In genomic region chr22:42062506-42063190, GRCh38 we compare ENCODE assay signal across 31 cellular contexts. TPM values are rescaled to one million over a fixed set of nuclear protein-coding genes. Genes with fewer than 3 reads are reported as not detected.
DNase-seq lines count a peak whose midpoint lies in the region; ATAC-seq, FAIRE-seq and TF ChIP-seq lines count a peak whose summit lies in the region.
"Had no signal": no experiment of that assay in that cellular context is flagged by ENCODE, and none has a peak within 500 bp of the region (broad histone marks: within the 10 kb centered on the region; RNA-seq: fewer than 3 reads in every experiment).

No MANE protein-coding gene starts in this region.

- POLR2A ChIA-PET in WTC11 (lab: Charles Lee): no interaction called here

- H3K27me3 Mint-ChIP-seq in WTC11 (ENCODE audit: low read depth) (0 out of 2 replicates have a peak, but pooled peaks cover 4% of the 10 kb centered on the region), osteocyte (ENCODE audit: unreplicated experiment) (no peaks in the 10 kb centered on the region)
- no peaks in the 10 kb centered on the region for H3K27me3 Mint-ChIP-seq in activated naive CD4-positive, alpha-beta T cell treated with anti-CD3 and anti-CD28 coated beads for 36 hours (ENCODE audit: low read depth)

- H3K4me1 ChIP-seq in kidney (ENCODE audit: control insufficient read depth in 1 of 2, insufficient read depth in 1 of 2, low read depth in 1 of 2, low read length in 2 of 2): peaks cover 4 to 6% of the 10 kb centered on the region in 2 donors
- H3K4me1 ChIP-seq: A549, Caco-2, SJCRH30 had no signal

- DNase-seq in D341Med (ENCODE audit: low spot score) (peak; percentile 12), WTC11 (ENCODE audit: low spot score) (no peak), kidney (peak; percentile 19), osteocyte (ENCODE audit: extremely low spot score, unreplicated experiment) (peak; percentile 63), T-helper 2 cell (no peak)
- DNase-seq in activated naive CD4-positive, alpha-beta T cell treated with anti-CD3 and anti-CD28 coated beads for 36 hours: no peak
- DNase-seq: Caco-2, DMS 273 treated with DMSO at 0.1 percent for 48 hours, DMS79, EL, GDM1, NCI-H1105 treated with DMSO at 0.1 percent for 48 hours, NCI-H146, NCI-H1930, NCI-H2107, NCI-H524, NCI-H748 treated with DMSO at 0.1 percent for 48 hours, PC-9, SJCRH30 had no signal

- no peak for ATAC-seq in WTC11
- no peak for ATAC-seq in HG03442 (IDR thresholded peaks at IDR 0.05; ENCODE audit: unreplicated experiment)
- ATAC-seq in HG03108 (IDR thresholded peaks at IDR 0.05; ENCODE audit: unreplicated experiment): no peak
- ATAC-seq: A549; CD8-positive, alpha-beta T cell; HepG2; Right ventricle myocardium inferior; SK-N-SH treated with all-trans-retinoic acid at 6 μM for 48 hours had no signal

- H3K4me3 ChIP-seq in kidney (ENCODE audit: low read length in 2 of 2): no peak overlapping the region
- H3K4me3 ChIP-seq: A549, PC-9, SJCRH30 had no signal

- peaks cover 66% of the 10 kb centered on the region for H3K36me3 Mint-ChIP-seq in WTC11
- H3K36me3 Mint-ChIP-seq in osteocyte (ENCODE audit: unreplicated experiment): peaks cover 18% of the 10 kb centered on the region
- H3K36me3 Mint-ChIP-seq in activated naive CD4-positive, alpha-beta T cell treated with anti-CD3 and anti-CD28 coated beads for 36 hours (ENCODE audit: low read depth): peaks cover 54% of the 10 kb centered on the region

- H3K9me3 Mint-ChIP-seq in WTC11: peaks cover 14% of the 10 kb centered on the region
- H3K9me3 Mint-ChIP-seq in osteocyte (ENCODE audit: unreplicated experiment): peaks cover 7% of the 10 kb centered on the region
- H3K9me3 Mint-ChIP-seq in activated naive CD4-positive, alpha-beta T cell treated with anti-CD3 and anti-CD28 coated beads for 36 hours: peaks cover 4% of the 10 kb centered on the region
- H3K9me3 Mint-ChIP-seq: CD8-positive, alpha-beta T cell had no signal

- CTCF ChIA-PET in WTC11 (lab: Charles Lee): interaction anchor here (1.2 kb wide), 1 partner anchor 29 kb away, joined by 4 read pairs; no protein-coding TSS in a partner anchor
- CTCF ChIA-PET in activated naive CD4-positive, alpha-beta T cell treated with anti-CD3 and anti-CD28 coated beads for 36 hours (lab: Charles Lee): no interaction called here

- TF ChIP-seq CTCF in WTC11 (IDR thresholded peaks at IDR 0.05) (no peak), kidney (IDR thresholded peaks at IDR 0.05; ENCODE audit: borderline replicate concordance, extremely low read depth, insufficient read depth) (no peak), osteocyte (IDR thresholded peaks at IDR 0.05) (no peak)

- H3K4me1 Mint-ChIP-seq in WTC11 (peaks cover 21% of the 10 kb centered on the region), osteocyte (ENCODE audit: unreplicated experiment) (no peaks in the 10 kb centered on the region)
- no peaks in the 10 kb centered on the region for H3K4me1 Mint-ChIP-seq in activated naive CD4-positive, alpha-beta T cell treated with anti-CD3 and anti-CD28 coated beads for 36 hours (ENCODE audit: low read depth)

- no peak for FAIRE-seq in kidney (lab: Jason Lieb, UNC)
- FAIRE-seq: A549, GM12891, HepG2 had no signal

- H3K9me3 ChIP-seq in kidney (ENCODE audit: control insufficient read depth in 1 of 2, low read length in 2 of 2): no peaks in the 10 kb centered on the region
- H3K9me3 ChIP-seq: Caco-2, SJCRH30 had no signal

- no peak overlapping the region for H3K9ac ChIP-seq in kidney (ENCODE audit: low read length in 2 of 2)

- intact Hi-C loops in kidney (cut with DNase I): no loop called here
- intact Hi-C loops in activated naive CD4-positive, alpha-beta T cell treated with anti-CD3 and anti-CD28 coated beads for 36 hours (cut with micrococcal nuclease): no loop called here

- H3K27ac ChIP-seq in kidney (ENCODE audit: low read depth in 2 of 2, low read length in 2 of 2): no peak overlapping the region
- H3K27ac ChIP-seq: A549, C4-2B, PC-9, SJCRH30 had no signal

- H3K36me3 ChIP-seq in kidney (ENCODE audit: control insufficient read depth in 1 of 2, insufficient read depth in 2 of 2, low read length in 2 of 2): peaks cover 12 to 18% of the 10 kb centered on the region in 2 donors
- H3K36me3 ChIP-seq: SJCRH30 had no signal

- no peak overlapping the region for H3K4me3 Mint-ChIP-seq in WTC11
- H3K4me3 Mint-ChIP-seq in osteocyte (ENCODE audit: unreplicated experiment): no peak overlapping the region
- no peak overlapping the region for H3K4me3 Mint-ChIP-seq in activated naive CD4-positive, alpha-beta T cell treated with anti-CD3 and anti-CD28 coated beads for 36 hours
- H3K4me3 Mint-ChIP-seq: CD8-positive, alpha-beta T cell had no signal

- H3K27ac Mint-ChIP-seq in WTC11 (peak overlapping the region; percentile 49; the same call in 1 of the 2 replicates), osteocyte (ENCODE audit: unreplicated experiment) (no peak overlapping the region)
- H3K27ac Mint-ChIP-seq in activated naive CD4-positive, alpha-beta T cell treated with anti-CD3 and anti-CD28 coated beads for 36 hours: no peak overlapping the region
- H3K27ac Mint-ChIP-seq: CD8-positive, alpha-beta T cell had no signal

TF ChIP-seq in WTC11, 78 proteins besides CTCF, POLR2A, EP300 and RAD21 (continues in another document):
- TF ChIP-seq ZNF121 (CRISPR knock-in tag; IDR thresholded peaks at IDR 0.05) (no peak), SMAD4 (CRISPR knock-in tag; IDR thresholded peaks at IDR 0.05) (no peak), TP53 (CRISPR knock-in tag; IDR thresholded peaks at IDR 0.05) (no peak), EMX1 (CRISPR knock-in tag; IDR thresholded peaks at IDR 0.05) (no peak), HMGA2 (CRISPR knock-in tag; IDR thresholded peaks at IDR 0.05) (no peak), ZNF425 (CRISPR knock-in tag; conservative IDR thresholded peaks at IDR 0.05) (no peak), AR (CRISPR knock-in tag; IDR thresholded peaks at IDR 0.05) (no peak), GTF2I (CRISPR knock-in tag; conservative IDR thresholded peaks at IDR 0.05) (no peak)

RNA-seq across cellular contexts. Expression of gene NAGA, which starts 8.0 kb away (rescaled TPM):
- total RNA-seq in WTC11 (2021) (19.4 to 22.8 TPM (median 22.3 TPM) in 3 replicates), kidney (29.8 TPM), osteocyte (23.5 and 24.8 TPM in 2 replicates)
- 27.0 TPM for polyA plus RNA-seq in kidney (ENCODE audit: insufficient read depth, low read depth, low replicate concordance)
- total RNA-seq in activated naive CD4-positive, alpha-beta T cell treated with anti-CD3 and anti-CD28 coated beads for 36 hours: 10 to 100 TPM; 14.6 to 15.9 TPM

RNA-seq across cellular contexts. Expression of gene PHETA2, which starts 11.4 kb away (rescaled TPM):
- total RNA-seq in WTC11 (2021): 5.7 to 7.1 TPM (median 6.3 TPM) in 3 replicates
- total RNA-seq in kidney: 10.4 TPM
- 6.3 TPM for polyA plus RNA-seq in kidney (ENCODE audit: insufficient read depth, low read depth, low replicate concordance)
- not detected in 2 replicates for total RNA-seq in osteocyte
- total RNA-seq in activated naive CD4-positive, alpha-beta T cell treated with anti-CD3 and anti-CD28 coated beads for 36 hours: under 1 TPM; 0.74 to 0.86 TPM
- total RNA-seq: H4, HT1080, MCF 10A, SJCRH30 had no signal
- polyA plus RNA-seq: HepG2 had no signal

RNA-seq across cellular contexts. Expression of gene SMDT1, which starts 16.9 kb away (rescaled TPM):
- total RNA-seq in WTC11 (2021) (39.9 to 50.6 TPM (median 49.6 TPM) in 3 replicates), kidney (113 TPM), osteocyte (67.9 and 76.5 TPM in 2 replicates)
- 264 TPM for polyA plus RNA-seq in kidney (ENCODE audit: insufficient read depth, low read depth, low replicate concordance)
- total RNA-seq in activated naive CD4-positive, alpha-beta T cell treated with anti-CD3 and anti-CD28 coated beads for 36 hours: 10 to 100 TPM; 50.2 to 56.2 TPM

RNA-seq across cellular contexts. Expression of gene NDUFA6, which starts 27.9 kb away (rescaled TPM):
- 84.6 to 90.8 TPM (median 85.9 TPM) in 3 replicates for total RNA-seq in WTC11 (2021)
- 69.0 TPM for total RNA-seq in kidney
- polyA plus RNA-seq in kidney (ENCODE audit: insufficient read depth, low read depth, low replicate concordance): 317 TPM
- total RNA-seq in osteocyte: 58.5 and 69.2 TPM in 2 replicates
- 100 to 1,000 TPM; 122 to 126 TPM for total RNA-seq in activated naive CD4-positive, alpha-beta T cell treated with anti-CD3 and anti-CD28 coated beads for 36 hours

Comparison
In these comparisons a context has a peak if more than half of its experiments do, and no peak if none do; other contexts are left out.
1. DNase-seq: peak in D341Med (single experiment), kidney (single experiment) and osteocyte (single experiment); none in WTC11 (single experiment), activated naive CD4-positive, alpha-beta T cell treated with anti-CD3 and anti-CD28 coated beads for 36 hours (single experiment) and T-helper 2 cell (0 of 5).